In genomic region chr10:73785221-73785720, GRCh38 we compare ENCODE assay signal across 8 cellular contexts. TPM values are rescaled to one million over a fixed set of nuclear protein-coding genes. Genes with fewer than 3 reads are reported as not detected.
A peak's percentile ranks its signal among the peaks of the same experiment; 100 is the strongest.
DNase-seq lines count a peak whose midpoint lies in the region; ATAC-seq and TF ChIP-seq lines count a peak whose summit lies in the region.

Gene ZSWIM8, plus strand, starts transcription at chr10:73785606. Its CDS starts 273 bp downstream, at chr10:73785879.

- intact Hi-C loops in natural killer cell (cut with micrococcal nuclease), result loop anchor here (1.0 to 5.0 kb wide), 5 partner anchors 11 to 392 kb away; partner anchors contain the start of genes NDST2 and SEC24C

- H3K27me3 Mint-ChIP-seq in natural killer cell (ENCODE audit: low read depth in 2 of 2), result no peaks in the 10 kb centered on the region

- H3K9me3 Mint-ChIP-seq in natural killer cell, result no peaks in the 10 kb centered on the region

- no peaks in the 10 kb centered on the region for H3K36me3 Mint-ChIP-seq in natural killer cell

- peak; percentile 90 for DNase-seq in ELF-1 (ENCODE audit: low read depth, low spot score)
- DNase-seq in H7, result peak; percentile 97
- peak; percentile 95 for DNase-seq in M059J (ENCODE audit: low read depth)
- DNase-seq in SHP77 (lab: John Stamatoyannopoulos, UW), result peak; percentile 72 to 78
- DNase-seq in activated effector memory CD4-positive, alpha-beta T cell treated with Interleukin-2 at 50 U/mL for 16 hours, result peak; percentile 80
- peak; percentile 98 for DNase-seq in fibroblast of peridontal ligament (ENCODE audit: extremely low read depth)
- DNase-seq in natural killer cell, result peak; percentile 80
- peak; percentile 86 for DNase-seq in stimulated activated naive CD4-positive, alpha-beta T cell treated with Interleukin-2 at 50 U/mL for 16 hours (lab: John Stamatoyannopoulos, UW)

- peaks cover 6% of the 10 kb centered on the region for H3K36me3 ChIP-seq in H7 (replicated peaks; ENCODE audit: control insufficient read depth, insufficient read depth, low read length)

- peak within 1 kb of the TSS; percentile 96 for H3K4me3 Mint-ChIP-seq in natural killer cell

- ATAC-seq in natural killer cell, result peak; percentile 84 to 94 (median 84)

- H3K27ac Mint-ChIP-seq in natural killer cell, result peak within 1 kb of the TSS; percentile 90 to 96

- H3K27me3 ChIP-seq in H7 (ENCODE audit: control insufficient read depth, insufficient read depth, low read length), result no peaks in the 10 kb centered on the region

- H3K4me1 Mint-ChIP-seq in natural killer cell, result peaks cover 51 to 60% of the 10 kb centered on the region in 2 donors

- TF ChIP-seq CTCF in natural killer cell (IDR thresholded peaks at IDR 0.05), result no peak

- H3K4me3 ChIP-seq in H7 (ENCODE audit: insufficient read depth, low read depth, low read length), result peak within 1 kb of the TSS; percentile 63

RNA-seq across cellular contexts. Expression of gene ZSWIM8, which starts in this region (rescaled TPM):
- total RNA-seq in H7 (2014; rRNA removed; shearing (Covaris generic)), result 21.8 and 59.8 TPM in 2 replicates
- 24.8 and 30.4 TPM in 2 replicates for total RNA-seq in M059J (2014; rRNA removed; shearing (Covaris generic))
- 100 to 1,000 TPM; 157 to 161 (median 159) TPM for total RNA-seq in natural killer cell

Comparison
In these comparisons a context has a peak if more than half of its experiments do, and no peak if none do; other contexts are left out.
1. Peak in every context shown above with its lines: DNase-seq, ATAC-seq and H3K4me3 ChIP-seq.